In genomic region chr17:76737676-76738467, GRCh38 we compare ENCODE assay signal across 8 cellular contexts. TPM values are rescaled to one million over a fixed set of nuclear protein-coding genes. Genes with fewer than 3 reads are reported as not detected.
DNase-seq lines count a peak whose midpoint lies in the region; ATAC-seq lines count a peak whose summit lies in the region.

Gene MFSD11 (plus strand): TSS chr17:76738119. CDS start chr17:76738353, 234 bp downstream.

- H3K36me3 ChIP-seq in endocrine pancreas (ENCODE audit: control insufficient read depth, insufficient read depth, low read length), result no peaks in the 10 kb centered on the region
- H3K36me3 ChIP-seq in mesenchymal stem cell (ENCODE audit: control insufficient read depth in 1 of 2, insufficient read depth in 2 of 2, low read depth in 1 of 2, low read length in 2 of 2), result peaks cover 12 to 50% of the 10 kb centered on the region in 2 experiments

- peak within 1 kb of the TSS; percentile 98 for H4K8ac ChIP-seq in mesenchymal stem cell (ENCODE audit: low read length)

- peak within 1 kb of the TSS; percentile 89 for H2AFZ ChIP-seq in mesenchymal stem cell (ENCODE audit: low read depth, low read length)

- H3K4me1 ChIP-seq in endocrine pancreas (ENCODE audit: control insufficient read depth, insufficient read depth, low read length) (peaks cover 31% of the 10 kb centered on the region), mesenchymal stem cell (ENCODE audit: control insufficient read depth, insufficient read depth, low read depth, low read length) (peaks cover 2% of the 10 kb centered on the region)

- DNase-seq in CMK (ENCODE audit: low read depth), result peak; percentile 86
- DNase-seq in HPDE6-E6E7 (ENCODE audit: extremely low spot score), result peak; percentile 99
- peak; percentile 94 for DNase-seq in NOMO-1 treated with DMSO at 0.1 percent for 48 hours (lab: John Stamatoyannopoulos, UW; ENCODE audit: unreplicated experiment)
- DNase-seq in activated CD8-positive, alpha-beta memory T cell treated with anti-CD3 and anti-CD28 coated beads, Interleukin-2, amount 50 U/mL, for 1 hour (ENCODE audit: extremely low read depth), result peak; percentile 72
- peak; percentile 97 for DNase-seq in mesenchymal stem cell
- DNase-seq in stimulated activated CD8-positive, alpha-beta memory T cell treated with anti-CD3 and anti-CD28 coated beads, Interleukin-12 subunit alpha, Interleukin-12 subunit beta, amount 100 ng/mL, for 24 hours (ENCODE audit: extremely low read depth), result peak; percentile 84

- H3K79me1 ChIP-seq in mesenchymal stem cell (replicated peaks; ENCODE audit: low read length, poor library complexity, severe bottlenecking), result peaks cover 7% of the 10 kb centered on the region

- peak within 1 kb of the TSS; percentile 99 for H2BK15ac ChIP-seq in mesenchymal stem cell (ENCODE audit: low read depth, poor library complexity, severe bottlenecking)

- peak within 1 kb of the TSS; percentile 98 for H2BK5ac ChIP-seq in mesenchymal stem cell (ENCODE audit: low read depth, low read length, poor library complexity, severe bottlenecking)

- under 1% methylated on average over 54 of the region's 57 CpGs for WGBS in mesenchymal stem cell

- peak within 1 kb of the TSS; percentile 98 for H2BK120ac ChIP-seq in mesenchymal stem cell (ENCODE audit: low read depth, low read length)

- peak within 1 kb of the TSS in 1 of 2 experiments; percentile 100 for H3K14ac ChIP-seq in mesenchymal stem cell (ENCODE audit: low read length in 2 of 2)

- peak within 1 kb of the TSS; percentile 100 for H3K27ac ChIP-seq in mesenchymal stem cell (ENCODE audit: low read length, poor library complexity, severe bottlenecking)

- H3K23ac ChIP-seq in mesenchymal stem cell (ENCODE audit: low read length in 2 of 2), result peak within 1 kb of the TSS in 1 of 2 experiments; percentile 96

- H4K91ac ChIP-seq in mesenchymal stem cell (ENCODE audit: low read length), result peak within 1 kb of the TSS; percentile 93

- peak within 1 kb of the TSS; percentile 8 for H2AK5ac ChIP-seq in mesenchymal stem cell (ENCODE audit: low read length, severe bottlenecking)

- H3K4me2 ChIP-seq in mesenchymal stem cell (ENCODE audit: low read length, poor library complexity, severe bottlenecking), result peak within 1 kb of the TSS; percentile 95

- peak within 1 kb of the TSS; percentile 84 to 93 for H2BK12ac ChIP-seq in mesenchymal stem cell (ENCODE audit: low read length in 2 of 2)

- H3K18ac ChIP-seq in mesenchymal stem cell (ENCODE audit: low read depth in 1 of 2, low read length in 2 of 2), result peak within 1 kb of the TSS; percentile 99 to 100

- peak within 1 kb of the TSS; percentile 93 for H3K4me3 ChIP-seq in endocrine pancreas (ENCODE audit: control insufficient read depth, insufficient read depth, low read length)
- H3K4me3 ChIP-seq in mesenchymal stem cell (ENCODE audit: insufficient read depth in 1 of 2, low read depth in 1 of 2, low read length in 2 of 2), result peak within 1 kb of the TSS; percentile 95 to 100

- H3K9ac ChIP-seq in endocrine pancreas (ENCODE audit: control insufficient read depth, insufficient read depth, low read length), result peak within 1 kb of the TSS; percentile 99
- peak within 1 kb of the TSS; percentile 95 for H3K9ac ChIP-seq in mesenchymal stem cell (ENCODE audit: low read length)

- H3K4ac ChIP-seq in mesenchymal stem cell (ENCODE audit: low read depth in 1 of 2, low read length in 2 of 2), result peak within 1 kb of the TSS; percentile 97 to 99

- H3K27me3 ChIP-seq in endocrine pancreas (ENCODE audit: control insufficient read depth, insufficient read depth, low read length) (no peaks in the 10 kb centered on the region), mesenchymal stem cell (ENCODE audit: control insufficient read depth in 1 of 2, insufficient read depth in 1 of 2, low read length in 2 of 2) (no peaks in the 10 kb centered on the region)

- H3K9me3 ChIP-seq in endocrine pancreas (ENCODE audit: control insufficient read depth, low read length) (no peaks in the 10 kb centered on the region), mesenchymal stem cell (ENCODE audit: control insufficient read depth, low read length) (no peaks in the 10 kb centered on the region)

- peak; percentile 35 for ATAC-seq in GM19468 (IDR thresholded peaks at IDR 0.05; ENCODE audit: extremely low read depth, unreplicated experiment)

RNA-seq across cellular contexts. Expression of gene MFSD11, which starts in this region (rescaled TPM):
- 24.6 TPM for polyA plus RNA-seq in mesenchymal stem cell (2013, experiment 1 of 2)
- 23.7 TPM for polyA plus RNA-seq in mesenchymal stem cell (2013, experiment 2 of 2)

Comparison
In these comparisons a context has a peak if more than half of its experiments do, and no peak if none do; other contexts are left out.
1. Peak in every context shown above with its lines: DNase-seq, ATAC-seq, H3K4me3 ChIP-seq and H3K27ac ChIP-seq.